15 cellular contexts compared by ENCODE assay signal in the genomic region with DNA sequence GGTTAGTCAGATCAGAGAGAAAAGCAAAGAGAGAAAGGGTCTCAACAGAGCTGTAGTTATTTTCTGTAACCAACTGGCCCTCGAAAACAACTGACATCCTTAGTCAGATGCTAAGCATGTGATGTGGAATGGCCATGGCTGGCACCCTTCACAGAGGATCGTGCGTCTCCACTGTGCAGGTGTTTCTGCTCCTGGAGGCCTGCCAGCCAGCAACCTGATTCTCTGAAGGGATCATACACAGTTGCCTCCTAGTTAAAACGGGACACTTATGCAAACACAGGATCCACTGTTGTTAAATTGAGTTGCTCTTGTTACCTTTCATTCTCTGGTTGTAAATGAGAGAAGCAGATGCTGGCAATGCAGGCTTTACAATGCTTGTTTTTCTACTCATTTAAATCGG.
DNase-seq lines count a peak whose midpoint lies in the region; ATAC-seq and TF ChIP-seq lines count a peak whose summit lies in the region.
"Had no signal": no experiment of that assay in that cellular context is flagged by ENCODE, and none has a peak within 500 bp of the region (broad histone marks: within the 10 kb centered on the region; RNA-seq: fewer than 3 reads in every experiment).

No MANE protein-coding gene starts in this region.

- ATAC-seq in GM18873 (IDR thresholded peaks at IDR 0.05; ENCODE audit: low FRiP score, unreplicated experiment) = no peak
- ATAC-seq: stimulated activated naive CD8-positive, alpha-beta T cell treated with anti-CD3 and anti-CD28 coated beads, Interleukin-15, amount 100 ng/mL, for 72 hours had no signal

- H3K4me1 ChIP-seq in stomach (no peaks in the 10 kb centered on the region), osteoblast (ENCODE audit: insufficient read depth, low read length) (no peaks in the 10 kb centered on the region)
- H3K4me1 ChIP-seq: esophagus muscularis mucosa had no signal

- H3K27me3 ChIP-seq in stomach (no peaks in the 10 kb centered on the region), osteoblast (ENCODE audit: insufficient read depth, low read length) (no peaks in the 10 kb centered on the region)
- H3K27me3 ChIP-seq: esophagus muscularis mucosa had no signal

- TF ChIP-seq CTCF in VCaP (conservative IDR thresholded peaks at IDR 0.05) (no peak), stomach (IDR thresholded peaks at IDR 0.05) (no peak), osteoblast (IDR thresholded peaks at IDR 0.05; ENCODE audit: extremely low read depth, low read depth, low read length) (no peak)

- H3K79me2 ChIP-seq in osteoblast (ENCODE audit: insufficient read depth, low read length) = no peaks in the 10 kb centered on the region

- no peak overlapping the region for H3K4me2 ChIP-seq in osteoblast (ENCODE audit: insufficient read depth, low read length)

- H2AFZ ChIP-seq in osteoblast (ENCODE audit: low read length) = no peak overlapping the region

- no peak for TF ChIP-seq POLR2A in stomach (IDR thresholded peaks at IDR 0.05)

- no peak overlapping the region for H3K4me3 ChIP-seq in stomach
- H3K4me3 ChIP-seq in osteoblast (ENCODE audit: insufficient read depth, low read length) = no peak overlapping the region
- H3K4me3 ChIP-seq: esophagus muscularis mucosa, lung, skin epidermis had no signal

- no peak for TF ChIP-seq EP300 in stomach (IDR thresholded peaks at IDR 0.05)

- no peaks in the 10 kb centered on the region for H3K36me3 ChIP-seq in stomach
- no peaks in the 10 kb centered on the region for H3K36me3 ChIP-seq in osteoblast (ENCODE audit: insufficient read depth, low read length)
- H3K36me3 ChIP-seq: esophagus muscularis mucosa had no signal

- peak; percentile 98 for DNase-seq in NCI-H1105 treated with DMSO at 0.1 percent for 48 hours (lab: John Stamatoyannopoulos, UW)
- peak; percentile 88 for DNase-seq in NCI-H2171 (lab: John Stamatoyannopoulos, UW)
- peak; percentile 46 for DNase-seq in stomach
- no peak for DNase-seq in osteoblast (ENCODE audit: insufficient read length, low spot score, missing footprints)
- no peak for DNase-seq in HK-2 (ENCODE audit: unreplicated experiment)
- DNase-seq: activated CD4-positive, alpha-beta T cell treated with anti-CD3 and anti-CD28 coated beads, Interleukin-2, amount 50 U/mL, for 4 hours; C1 segment of cervical spinal cord; H9; stimulated activated naive CD8-positive, alpha-beta T cell treated with anti-CD3 and anti-CD28 coated beads, Interleukin-15, amount 100 ng/mL, for 72 hours; T-helper 9 cell had no signal

- H3K9me3 ChIP-seq in stomach (peaks cover 0 to 15% (median 8%) of the 10 kb centered on the region in 4 donors), osteoblast (ENCODE audit: low read depth, low read length) (no peaks in the 10 kb centered on the region)

- no peaks in the 10 kb centered on the region for H4K20me1 ChIP-seq in osteoblast (ENCODE audit: insufficient read depth, low read length)

- intact Hi-C loops in stomach (cut with DNase I; ENCODE audit: low total_unique reads) = no loop called here

- peak overlapping the region; percentile 44 for H3K27ac ChIP-seq in VCaP
- H3K27ac ChIP-seq in stomach = no peak overlapping the region
- H3K27ac ChIP-seq in osteoblast (ENCODE audit: low read depth, low read length) = no peak overlapping the region
- H3K27ac ChIP-seq: esophagus muscularis mucosa, skin epidermis had no signal

- WGBS in stomach, 5 donors = 45 to 68% (median 52%) methylated on average over 5 of the region's 5 CpGs

Comparison
In these comparisons a context has a peak if more than half of its experiments do, and no peak if none do; other contexts are left out.
1. DNase-seq: peak in NCI-H1105 treated with DMSO at 0.1 percent for 48 hours (single experiment), NCI-H2171 (single experiment) and stomach (single experiment); none in osteoblast (single experiment) and HK-2 (single experiment).